In genomic region chr18:50404752-50405581, GRCh38 we compare ENCODE assay signal across 1 cellular context.
A peak's percentile ranks its signal among the peaks of the same experiment; 100 is the strongest.
TF ChIP-seq lines count a peak whose summit lies in the region.
"Not testable (repeated sequence)": the region's sequence is repeated elsewhere in the genome, so short reads cannot be mapped to it uniquely, and the experiment has no call there.

No MANE protein-coding gene starts in this region.

TF ChIP-seq in HepG2, 621 proteins besides CTCF, POLR2A, EP300 and RAD21 (continued from another document and continues in another):
- peak; percentile 71 for TF ChIP-seq MED1 (CRISPR knock-in tag; IDR thresholded peaks at IDR 0.05)
- TF ChIP-seq SAP130 (CRISPR knock-in tag; IDR thresholded peaks at IDR 0.05; ENCODE audit: low read depth) = peak; percentile 75
- TF ChIP-seq SMYD3 (CRISPR knock-in tag; IDR thresholded peaks at IDR 0.05) = 0 out of 2 replicates have a peak, but pooled peaks have one; percentile 64
- TF ChIP-seq, protein P1, sequence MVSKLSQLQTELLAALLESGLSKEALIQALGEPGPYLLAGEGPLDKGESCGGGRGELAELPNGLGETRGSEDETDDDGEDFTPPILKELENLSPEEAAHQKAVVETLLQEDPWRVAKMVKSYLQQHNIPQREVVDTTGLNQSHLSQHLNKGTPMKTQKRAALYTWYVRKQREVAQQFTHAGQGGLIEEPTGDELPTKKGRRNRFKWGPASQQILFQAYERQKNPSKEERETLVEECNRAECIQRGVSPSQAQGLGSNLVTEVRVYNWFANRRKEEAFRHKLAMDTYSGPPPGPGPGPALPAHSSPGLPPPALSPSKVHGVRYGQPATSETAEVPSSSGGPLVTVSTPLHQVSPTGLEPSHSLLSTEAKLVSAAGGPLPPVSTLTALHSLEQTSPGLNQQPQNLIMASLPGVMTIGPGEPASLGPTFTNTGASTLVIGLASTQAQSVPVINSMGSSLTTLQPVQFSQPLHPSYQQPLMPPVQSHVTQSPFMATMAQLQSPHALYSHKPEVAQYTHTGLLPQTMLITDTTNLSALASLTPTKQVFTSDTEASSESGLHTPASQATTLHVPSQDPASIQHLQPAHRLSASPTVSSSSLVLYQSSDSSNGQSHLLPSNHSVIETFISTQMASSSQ (IDR thresholded peaks at IDR 0.05; ENCODE audit: low read depth) = peak; percentile 86
- TF ChIP-seq, protein P1 (CRISPR knock-in tag; IDR thresholded peaks at IDR 0.05; ENCODE audit: borderline replicate concordance) = peak; percentile 95
- peak; percentile 55; the same call in 1 of the 2 replicates for TF ChIP-seq PHF21A (CRISPR knock-in tag; IDR thresholded peaks at IDR 0.05)
- TF ChIP-seq ZNF264 (CRISPR knock-in tag; IDR thresholded peaks at IDR 0.05) = 0 out of 2 replicates have a peak, but pooled peaks have one; percentile 34
- TF ChIP-seq ZNF609 (CRISPR knock-in tag; IDR thresholded peaks at IDR 0.05; ENCODE audit: borderline replicate concordance) = peak; percentile 94
- not testable (repeated sequence) for TF ChIP-seq SOX6 (IDR thresholded peaks at IDR 0.05)
- peak; percentile 99 for TF ChIP-seq SOX6 (CRISPR knock-in tag; IDR thresholded peaks at IDR 0.05)
- peak; percentile 60 for TF ChIP-seq HOXA3 (CRISPR knock-in tag; IDR thresholded peaks at IDR 0.05)
- peak; percentile 37; the same call in 1 of the 2 replicates for TF ChIP-seq FOXA1 (IDR thresholded peaks at IDR 0.05)
- TF ChIP-seq FOXA1 (CRISPR knock-in tag; IDR thresholded peaks at IDR 0.05) = peak; percentile 96
- peak; percentile 32; the same call in 1 of the 2 replicates for TF ChIP-seq CBFB (CRISPR knock-in tag; IDR thresholded peaks at IDR 0.05)
- TF ChIP-seq GATAD2A (CRISPR knock-in tag; IDR thresholded peaks at IDR 0.05) = peak; percentile 80
- TF ChIP-seq ZNF687 (CRISPR knock-in tag; IDR thresholded peaks at IDR 0.05) = peak; percentile 54
- TF ChIP-seq DRAP1 (CRISPR knock-in tag; IDR thresholded peaks at IDR 0.05) = peak; percentile 20; the same call in 1 of the 2 replicates
- TF ChIP-seq ELF4 (CRISPR knock-in tag; IDR thresholded peaks at IDR 0.05; ENCODE audit: borderline replicate concordance) = 0 out of 2 replicates have a peak, but pooled peaks have one; percentile 31
- peak; percentile 63; the same call in 1 of the 2 replicates for TF ChIP-seq NR2F6 (IDR thresholded peaks at IDR 0.05)
- TF ChIP-seq NR2F6 (CRISPR knock-in tag; IDR thresholded peaks at IDR 0.05) = peak; percentile 69
- peak; percentile 87 for TF ChIP-seq HDAC2 (CRISPR knock-in tag; IDR thresholded peaks at IDR 0.05)
- TF ChIP-seq ZFX (CRISPR knock-in tag; IDR thresholded peaks at IDR 0.05; ENCODE audit: low read depth) = 0 out of 2 replicates have a peak, but pooled peaks have one; percentile 26
- TF ChIP-seq ETV5 (CRISPR knock-in tag; IDR thresholded peaks at IDR 0.05; ENCODE audit: borderline replicate concordance) = peak; percentile 86
- TF ChIP-seq, protein P2, sequence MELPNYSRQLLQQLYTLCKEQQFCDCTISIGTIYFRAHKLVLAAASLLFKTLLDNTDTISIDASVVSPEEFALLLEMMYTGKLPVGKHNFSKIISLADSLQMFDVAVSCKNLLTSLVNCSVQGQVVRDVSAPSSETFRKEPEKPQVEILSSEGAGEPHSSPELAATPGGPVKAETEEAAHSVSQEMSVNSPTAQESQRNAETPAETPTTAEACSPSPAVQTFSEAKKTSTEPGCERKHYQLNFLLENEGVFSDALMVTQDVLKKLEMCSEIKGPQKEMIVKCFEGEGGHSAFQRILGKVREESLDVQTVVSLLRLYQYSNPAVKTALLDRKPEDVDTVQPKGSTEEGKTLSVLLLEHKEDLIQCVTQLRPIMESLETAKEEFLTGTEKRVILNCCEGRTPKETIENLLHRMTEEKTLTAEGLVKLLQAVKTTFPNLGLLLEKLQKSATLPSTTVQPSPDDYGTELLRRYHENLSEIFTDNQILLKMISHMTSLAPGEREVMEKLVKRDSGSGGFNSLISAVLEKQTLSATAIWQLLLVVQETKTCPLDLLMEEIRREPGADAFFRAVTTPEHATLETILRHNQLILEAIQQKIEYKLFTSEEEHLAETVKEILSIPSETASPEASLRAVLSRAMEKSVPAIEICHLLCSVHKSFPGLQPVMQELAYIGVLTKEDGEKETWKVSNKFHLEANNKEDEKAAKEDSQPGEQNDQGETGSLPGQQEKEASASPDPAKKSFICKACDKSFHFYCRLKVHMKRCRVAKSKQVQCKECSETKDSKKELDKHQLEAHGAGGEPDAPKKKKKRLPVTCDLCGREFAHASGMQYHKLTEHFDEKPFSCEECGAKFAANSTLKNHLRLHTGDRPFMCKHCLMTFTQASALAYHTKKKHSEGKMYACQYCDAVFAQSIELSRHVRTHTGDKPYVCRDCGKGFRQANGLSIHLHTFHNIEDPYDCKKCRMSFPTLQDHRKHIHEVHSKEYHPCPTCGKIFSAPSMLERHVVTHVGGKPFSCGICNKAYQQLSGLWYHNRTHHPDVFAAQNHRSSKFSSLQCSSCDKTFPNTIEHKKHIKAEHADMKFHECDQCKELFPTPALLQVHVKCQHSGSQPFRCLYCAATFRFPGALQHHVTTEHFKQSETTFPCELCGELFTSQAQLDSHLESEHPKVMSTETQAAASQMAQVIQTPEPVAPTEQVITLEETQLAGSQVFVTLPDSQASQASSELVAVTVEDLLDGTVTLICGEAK (IDR thresholded peaks at IDR 0.05) = not testable (repeated sequence)
- TF ChIP-seq, protein P2 (CRISPR knock-in tag; IDR thresholded peaks at IDR 0.05) = 0 out of 2 replicates have a peak, but pooled peaks have one; percentile 9
- 0 out of 2 replicates have a peak, but pooled peaks have one; percentile 38 for TF ChIP-seq RFXAP (CRISPR knock-in tag; IDR thresholded peaks at IDR 0.05; ENCODE audit: borderline replicate concordance)
- TF ChIP-seq KAT7 (CRISPR knock-in tag; IDR thresholded peaks at IDR 0.05; ENCODE audit: borderline replicate concordance) = peak; percentile 43; the same call in 1 of the 2 replicates
- TF ChIP-seq ATF1 (CRISPR knock-in tag; IDR thresholded peaks at IDR 0.05) = peak; percentile 18; the same call in 1 of the 2 replicates
- 0 out of 2 replicates have a peak, but pooled peaks have one; percentile 28 for TF ChIP-seq ZNF350 (CRISPR knock-in tag; IDR thresholded peaks at IDR 0.05; ENCODE audit: borderline replicate concordance, low read depth)
- TF ChIP-seq ZNF788 (CRISPR knock-in tag; IDR thresholded peaks at IDR 0.05; ENCODE audit: borderline replicate concordance) = peak; percentile 67; the same call in 1 of the 2 replicates
- TF ChIP-seq SNAPC2 (CRISPR knock-in tag; IDR thresholded peaks at IDR 0.05) = 0 out of 2 replicates have a peak, but pooled peaks have one; percentile 50
- TF ChIP-seq HMG20B (CRISPR knock-in tag; conservative IDR thresholded peaks at IDR 0.05) = peak; percentile 68; the same call in 1 of the 2 replicates
- TF ChIP-seq FOXO1 (CRISPR knock-in tag; IDR thresholded peaks at IDR 0.05) = peak; percentile 42; the same call in 1 of the 2 replicates
- TF ChIP-seq ERF (CRISPR knock-in tag; IDR thresholded peaks at IDR 0.05) = peak; percentile 70; the same call in 1 of the 2 replicates
